28 cellular contexts compared by ENCODE assay signal in genomic region chr12:107228076-107228475, GRCh38.
"Had no signal": no experiment of that assay in that cellular context is flagged by ENCODE, and none has a peak within 500 bp of the region (broad histone marks: within the 10 kb centered on the region; RNA-seq: fewer than 3 reads in every experiment).

No MANE protein-coding gene starts in this region.

- DNase-seq: activated CD4-positive, alpha-beta T cell treated with anti-CD3 and anti-CD28 coated beads, Interleukin-2, amount 10 ng/mL, durations not matched to agents 24 days and 14 days; activated CD4-positive, alpha-beta T cell treated with anti-CD3 and anti-CD28 coated beads, Interleukin-2, amount 50 U/mL, for 4 hours; activated CD8-positive, alpha-beta T cell treated with anti-CD3 and anti-CD28 coated beads for 36 hours; activated effector memory CD4-positive, alpha-beta T cell treated with anti-CD3 and anti-CD28 coated beads, Interleukin-2, amount 50 U/mL, for 16 hours; activated naive CD4-positive, alpha-beta T cell; activated naive CD4-positive, alpha-beta T cell treated with anti-CD3 and anti-CD28 coated beads, Interleukin-2, amount 50 U/mL, for 16 hours; activated naive CD8-positive, alpha-beta T cell treated with anti-CD3 and anti-CD28 coated beads for 36 hours; activated T-cell treated with anti-CD3 and anti-CD28 coated beads, Interleukin-2, amount 50 U/mL, for 1 hour; activated T-cell treated with anti-CD3 and anti-CD28 coated beads, Interleukin-2, amount 50 U/mL, for 72 hours; amniotic stem cell; aorta; brain microvascular endothelial cell; central memory CD4-positive, alpha-beta T cell; NCI-H1105; NCI-H1417 treated with DMSO at 0.1 percent for 48 hours; NCI-H187 treated with DMSO at 0.1 percent for 48 hours; NCI-H2081; NCI-H2171 treated with DMSO at 0.1 percent for 48 hours; NCI-H226; NCI-H446 treated with DMSO at 0.1 percent for 48 hours; NCI-H524; SHP77; SJCRH30; T1000; WERI-Rb-1 had no signal

- H3K27ac Mint-ChIP-seq: activated CD4-positive, alpha-beta T cell treated with anti-CD3 and anti-CD28 coated beads, Interleukin-2, amount 10 ng/mL, durations not matched to agents 24 days and 14 days; activated CD8-positive, alpha-beta T cell treated with anti-CD3 and anti-CD28 coated beads for 36 hours; activated naive CD8-positive, alpha-beta T cell treated with anti-CD3 and anti-CD28 coated beads for 36 hours; activated T-cell treated with anti-CD3 and anti-CD28 coated beads, Interleukin-2, amount 50 U/mL, for 72 hours; activated T-helper 17 cell treated with anti-CD3 and anti-CD28 coated beads, Interleukin-2, amount 50 U/mL, for 72 hours had no signal

- H3K27ac ChIP-seq: brain microvascular endothelial cell, SJCRH30, SK-N-MC, WERI-Rb-1 had no signal

- H3K9me3 ChIP-seq: SJCRH30 had no signal

- ATAC-seq: activated CD8-positive, alpha-beta T cell treated with anti-CD3 and anti-CD28 coated beads for 36 hours; activated T-cell treated with anti-CD3 and anti-CD28 coated beads, Interleukin-2, amount 50 U/mL, for 72 hours; activated T-helper 17 cell treated with anti-CD3 and anti-CD28 coated beads, Interleukin-2, amount 50 U/mL, for 72 hours; Panc1 had no signal

- H3K4me3 ChIP-seq: SJCRH30, SK-N-MC had no signal

- H3K4me1 Mint-ChIP-seq: activated CD4-positive, alpha-beta T cell treated with anti-CD3 and anti-CD28 coated beads, Interleukin-2, amount 10 ng/mL, durations not matched to agents 24 days and 14 days; activated naive CD8-positive, alpha-beta T cell treated with anti-CD3 and anti-CD28 coated beads for 36 hours; activated T-helper 17 cell treated with anti-CD3 and anti-CD28 coated beads, Interleukin-2, amount 50 U/mL, for 72 hours had no signal

- H3K4me3 Mint-ChIP-seq: activated CD4-positive, alpha-beta T cell treated with anti-CD3 and anti-CD28 coated beads, Interleukin-2, amount 10 ng/mL, durations not matched to agents 24 days and 14 days; activated CD8-positive, alpha-beta T cell treated with anti-CD3 and anti-CD28 coated beads for 36 hours; activated naive CD8-positive, alpha-beta T cell treated with anti-CD3 and anti-CD28 coated beads for 36 hours; activated T-cell treated with anti-CD3 and anti-CD28 coated beads, Interleukin-2, amount 50 U/mL, for 72 hours; activated T-helper 17 cell treated with anti-CD3 and anti-CD28 coated beads, Interleukin-2, amount 50 U/mL, for 72 hours had no signal

- H3K36me3 ChIP-seq: brain microvascular endothelial cell, SJCRH30, WERI-Rb-1 had no signal

- H3K27me3 ChIP-seq: brain microvascular endothelial cell, SJCRH30 had no signal

- H3K36me3 Mint-ChIP-seq: activated naive CD8-positive, alpha-beta T cell treated with anti-CD3 and anti-CD28 coated beads for 36 hours had no signal

- H3K9me3 Mint-ChIP-seq: activated CD4-positive, alpha-beta T cell treated with anti-CD3 and anti-CD28 coated beads, Interleukin-2, amount 10 ng/mL, durations not matched to agents 24 days and 14 days; activated CD8-positive, alpha-beta T cell treated with anti-CD3 and anti-CD28 coated beads for 36 hours; activated naive CD8-positive, alpha-beta T cell treated with anti-CD3 and anti-CD28 coated beads for 36 hours; activated T-cell treated with anti-CD3 and anti-CD28 coated beads, Interleukin-2, amount 50 U/mL, for 72 hours; activated T-helper 17 cell treated with anti-CD3 and anti-CD28 coated beads, Interleukin-2, amount 50 U/mL, for 72 hours had no signal
